31 cellular contexts compared by ENCODE assay signal in the genomic region with DNA sequence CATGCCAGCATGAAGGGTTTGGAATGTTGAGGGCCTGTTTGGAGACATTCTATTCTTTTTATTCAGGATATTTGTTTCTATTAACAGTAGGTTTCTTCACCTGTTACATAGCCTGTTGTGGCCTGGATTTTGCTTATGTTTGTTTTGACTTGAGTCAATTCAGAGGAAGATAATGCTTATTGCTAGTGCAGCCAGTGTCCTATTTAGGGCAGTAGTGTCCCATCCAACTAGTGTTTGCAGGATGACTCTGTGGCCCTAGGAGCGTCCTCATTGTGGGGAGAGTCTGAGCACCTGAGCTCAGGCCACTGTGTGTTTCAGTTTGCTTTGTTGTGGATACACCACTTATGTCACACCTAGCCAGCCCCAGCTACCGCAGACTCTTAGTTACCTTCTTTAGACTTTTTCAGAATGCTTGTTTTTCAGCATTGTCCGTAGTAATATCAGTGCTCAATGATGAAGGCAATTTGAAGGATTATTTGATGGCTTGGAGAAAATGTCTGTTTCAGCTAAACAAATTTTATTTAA.
"Had no signal": no experiment of that assay in that cellular context is flagged by ENCODE, and none has a peak within 500 bp of the region (broad histone marks: within the 10 kb centered on the region; RNA-seq: fewer than 3 reads in every experiment).

No MANE protein-coding gene starts in this region.

- H3K27me3 Mint-ChIP-seq: natural killer cell treated with Interleukin-12 subunit alpha and Interleukin-12 subunit beta and Interleukin-15 and Interleukin-18, amount 100 ng/mL, for 72 hours; type B pancreatic cell had no signal

- H3K9me3 ChIP-seq: heart left ventricle, left lung, mucosa of descending colon, pancreas, prostate gland, sigmoid colon, spleen, suprapubic skin, thoracic aorta, tibial nerve, uterus had no signal

- ATAC-seq: heart left ventricle; left cardiac atrium; left lung; mucosa of descending colon; naive thymus-derived CD4-positive, alpha-beta T cell; natural killer cell treated with Interleukin-12 subunit alpha and Interleukin-12 subunit beta and Interleukin-15 and Interleukin-18, amount 100 ng/mL, for 72 hours; right cardiac atrium; stimulated activated effector memory CD8-positive, alpha-beta T cell treated with anti-CD3 and anti-CD28 coated beads, Interleukin-12 subunit alpha, Interleukin-12 subunit beta, amount 100 ng/mL, for 72 hours had no signal

- H3K4me3 ChIP-seq: heart left ventricle, left lung, lung, mucosa of descending colon, pancreas, prostate gland, sigmoid colon, spleen, suprapubic skin, thoracic aorta, tibial nerve, uterus had no signal

- H3K27ac ChIP-seq: heart left ventricle, left lung, pancreas, prostate gland, sigmoid colon, spleen, suprapubic skin, thoracic aorta, tibial nerve, uterus had no signal

- H3K27ac Mint-ChIP-seq: memory B cell; naive thymus-derived CD4-positive, alpha-beta T cell; natural killer cell treated with Interleukin-12 subunit alpha and Interleukin-12 subunit beta and Interleukin-15 and Interleukin-18, amount 100 ng/mL, for 72 hours; stimulated activated effector memory CD8-positive, alpha-beta T cell treated with anti-CD3 and anti-CD28 coated beads, Interleukin-12 subunit alpha, Interleukin-12 subunit beta, amount 100 ng/mL, for 72 hours; stimulated activated naive CD8-positive, alpha-beta T cell treated with anti-CD3 and anti-CD28 coated beads, Interleukin-15, Interleukin-2, amounts not matched to agents 100 ng/mL and 50 ng/mL, for 24 hours; type B pancreatic cell had no signal

- H3K4me1 ChIP-seq: left lung, pancreas, prostate gland, sigmoid colon, spleen, suprapubic skin, uterus had no signal

- H3K36me3 Mint-ChIP-seq: memory B cell; naive thymus-derived CD4-positive, alpha-beta T cell; natural killer cell treated with Interleukin-12 subunit alpha and Interleukin-12 subunit beta and Interleukin-15 and Interleukin-18, amount 100 ng/mL, for 72 hours; stimulated activated effector memory CD8-positive, alpha-beta T cell treated with anti-CD3 and anti-CD28 coated beads, Interleukin-12 subunit alpha, Interleukin-12 subunit beta, amount 100 ng/mL, for 72 hours had no signal

- H3K9me3 Mint-ChIP-seq: memory B cell; natural killer cell treated with Interleukin-12 subunit alpha and Interleukin-12 subunit beta and Interleukin-15 and Interleukin-18, amount 100 ng/mL, for 72 hours; neural crest cell; stimulated activated effector memory CD8-positive, alpha-beta T cell treated with anti-CD3 and anti-CD28 coated beads, Interleukin-12 subunit alpha, Interleukin-12 subunit beta, amount 100 ng/mL, for 72 hours; stimulated activated naive CD8-positive, alpha-beta T cell treated with anti-CD3 and anti-CD28 coated beads, Interleukin-15, Interleukin-2, amounts not matched to agents 100 ng/mL and 50 ng/mL, for 24 hours; type B pancreatic cell had no signal

- H3K27me3 ChIP-seq: left lung, pancreas, sigmoid colon, spleen, suprapubic skin, tibial nerve, uterus had no signal

- FAIRE-seq: pancreas, small intestine had no signal

- H3K4me3 Mint-ChIP-seq: memory B cell; naive thymus-derived CD4-positive, alpha-beta T cell; natural killer cell treated with Interleukin-12 subunit alpha and Interleukin-12 subunit beta and Interleukin-15 and Interleukin-18, amount 100 ng/mL, for 72 hours; neural crest cell; stimulated activated effector memory CD8-positive, alpha-beta T cell treated with anti-CD3 and anti-CD28 coated beads, Interleukin-12 subunit alpha, Interleukin-12 subunit beta, amount 100 ng/mL, for 72 hours; stimulated activated naive CD8-positive, alpha-beta T cell treated with anti-CD3 and anti-CD28 coated beads, Interleukin-15, Interleukin-2, amounts not matched to agents 100 ng/mL and 50 ng/mL, for 24 hours; type B pancreatic cell had no signal

- DNase-seq: heart left ventricle; hypothalamus; islet precursor cell; kidney glomerular epithelial cell; left cardiac atrium; left lung; midbrain; mucosa of descending colon; naive thymus-derived CD4-positive, alpha-beta T cell; nucleus accumbens; pancreas; posterior cingulate gyrus; retina; right cardiac atrium; sigmoid colon; small intestine; spleen; stimulated activated CD4-positive, alpha-beta T cell treated with anti-CD3 and anti-CD28 coated beads, Interleukin-4, amount 100 ng/mL, for 24 hours; stimulated activated naive CD4-positive, alpha-beta T cell; uterus had no signal

- H3K36me3 ChIP-seq: heart left ventricle, left lung, pancreas, prostate gland, sigmoid colon, spleen, suprapubic skin, thoracic aorta, tibial nerve, uterus had no signal

- H3K4me1 Mint-ChIP-seq: memory B cell; naive thymus-derived CD4-positive, alpha-beta T cell; stimulated activated effector memory CD8-positive, alpha-beta T cell treated with anti-CD3 and anti-CD28 coated beads, Interleukin-12 subunit alpha, Interleukin-12 subunit beta, amount 100 ng/mL, for 72 hours had no signal
